ENCODE assay signal across 9 cellular contexts in the genomic region with DNA sequence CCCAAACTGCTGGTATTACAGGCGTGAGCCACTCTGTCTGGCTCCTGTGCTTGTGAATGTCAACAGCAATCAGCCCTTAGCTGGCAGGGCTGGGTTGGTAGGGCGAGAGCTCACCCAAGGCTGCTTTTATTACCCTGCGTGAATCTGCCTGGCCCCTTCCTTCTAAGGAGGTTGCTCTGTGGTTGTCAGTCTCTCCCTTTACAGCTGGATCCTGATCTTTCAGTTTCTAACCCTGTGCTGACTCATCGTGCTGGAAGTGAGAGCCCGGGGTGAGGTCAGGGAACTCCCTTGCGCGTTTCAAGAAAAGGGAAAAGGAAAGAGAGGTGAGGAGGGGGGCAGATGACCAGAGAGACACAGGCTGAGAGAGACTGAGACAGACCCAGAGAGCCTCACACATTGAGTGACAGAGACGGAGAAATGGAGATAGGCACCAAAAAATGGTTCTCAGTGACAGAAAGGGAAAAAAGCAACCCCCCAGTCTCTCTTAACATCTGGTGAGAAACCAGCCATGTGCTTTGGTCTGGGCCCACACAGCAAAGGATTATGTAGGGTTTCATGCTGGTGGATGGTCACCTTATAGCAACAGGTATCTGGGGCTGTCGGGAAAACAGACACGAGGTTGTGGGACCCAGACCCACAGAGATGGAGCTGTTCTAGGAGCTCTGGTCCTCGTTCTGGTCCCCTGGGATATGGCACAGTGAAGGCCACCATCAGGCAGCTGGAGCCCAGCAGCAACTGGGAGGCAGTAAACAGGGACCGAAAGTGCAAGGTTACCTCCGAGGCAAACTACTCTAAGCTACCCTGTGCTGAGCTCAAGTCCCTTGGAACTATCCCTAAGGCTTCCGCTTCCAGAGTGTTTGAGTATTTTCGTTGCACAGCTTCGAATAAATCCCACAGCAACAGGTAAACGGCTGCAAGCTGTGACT. TPM values are rescaled to one million over a fixed set of nuclear protein-coding genes. Genes with fewer than 3 reads are reported as not detected.
DNase-seq lines count a peak whose midpoint lies in the region; ATAC-seq, FAIRE-seq and TF ChIP-seq lines count a peak whose summit lies in the region.
"Had no signal": no experiment of that assay in that cellular context is flagged by ENCODE, and none has a peak within 500 bp of the region (broad histone marks: within the 10 kb centered on the region; RNA-seq: fewer than 3 reads in every experiment).

No MANE protein-coding gene starts in this region.

- H3K27ac Mint-ChIP-seq in activated CD4-positive, alpha-beta T cell treated with anti-CD3 and anti-CD28 coated beads for 36 hours, result peak overlapping the region; percentile 56
- peak overlapping the region; percentile 66 for H3K27ac Mint-ChIP-seq in activated T-helper 1 cell treated with anti-CD3 and anti-CD28 coated beads, Interleukin-12 subunit alpha, Interleukin-12 subunit beta, Interleukin-2, Interleukin-4 antibody, amounts not matched to agents 30 ng/mL and 10 ng/mL and 1 ng/mL, durations not matched to agents 14 hours and 24 hours and 36 hours

- peak overlapping the region; percentile 86 for H3K4ac ChIP-seq in IMR-90 (ENCODE audit: low read depth, low read length)

- H3K27me3 Mint-ChIP-seq in activated CD4-positive, alpha-beta T cell treated with anti-CD3 and anti-CD28 coated beads for 36 hours, result peaks cover 2% of the 10 kb centered on the region
- H3K27me3 Mint-ChIP-seq in activated T-helper 1 cell treated with anti-CD3 and anti-CD28 coated beads, Interleukin-12 subunit alpha, Interleukin-12 subunit beta, Interleukin-2, Interleukin-4 antibody, amounts not matched to agents 30 ng/mL and 10 ng/mL and 1 ng/mL, durations not matched to agents 14 hours and 24 hours and 36 hours (ENCODE audit: insufficient read depth), result no peaks in the 10 kb centered on the region

- H2BK5ac ChIP-seq in IMR-90 (ENCODE audit: low read depth, low read length, poor library complexity, severe bottlenecking), result peak overlapping the region; percentile 51

- H3K9me1 ChIP-seq in IMR-90 (ENCODE audit: insufficient read depth, low read length), result peaks cover 14% of the 10 kb centered on the region

- intact Hi-C loops in activated CD4-positive, alpha-beta T cell treated with anti-CD3 and anti-CD28 coated beads for 36 hours (cut with DNase I, micrococcal nuclease), result loop anchor here in 1 of 2 experiments (10.0 kb wide), 1 partner anchor 215 kb away; a partner anchor contains a TSS
- intact Hi-C loops in IMR-90 (cut with micrococcal nuclease), result no loop called here
- intact Hi-C loops in activated T-helper 1 cell treated with anti-CD3 and anti-CD28 coated beads, Interleukin-12 subunit alpha, Interleukin-12 subunit beta, Interleukin-2, Interleukin-4 antibody, amounts not matched to agents 30 ng/mL and 10 ng/mL and 1 ng/mL, durations not matched to agents 14 hours and 24 hours and 36 hours (cut with micrococcal nuclease), result loop anchor here (1.0 kb wide), 3 partner anchors 17 to 136 kb away; no protein-coding TSS in a partner anchor

- no TSS peak for BruUV-seq in IMR-90 (replicated peaks; lab: Mats Ljungman, UMichigan)

- H3K23ac ChIP-seq in IMR-90 (ENCODE audit: low read depth, low read length), result peak overlapping the region; percentile 62; the same call in 1 of the 2 replicates

- H4K20me1 ChIP-seq in IMR-90 (ENCODE audit: insufficient read depth, low read length), result no peaks in the 10 kb centered on the region

- peak overlapping the region; percentile 82; the same call in 1 of the 3 replicates for H2BK15ac ChIP-seq in IMR-90 (ENCODE audit: low read depth, low read length)

- TF ChIP-seq CTCF in IMR-90 (conservative IDR thresholded peaks at IDR 0.05; ENCODE audit: low read depth, low read length) (no peak), right atrium auricular region (IDR thresholded peaks at IDR 0.05) (no peak)

- H3K14ac ChIP-seq in IMR-90 (replicated peaks; ENCODE audit: low read depth, low read length), result peak overlapping the region; percentile 80

- H4K8ac ChIP-seq in IMR-90 (ENCODE audit: low read depth in 2 of 2, low read length in 2 of 2), result peak overlapping the region; percentile 32 to 90; a peak in 2 of 4 replicates

- H3K36me3 ChIP-seq in IMR-90 (ENCODE audit: control insufficient read depth, insufficient read depth, low read length), result no peaks in the 10 kb centered on the region
- peaks cover 3% of the 10 kb centered on the region for H3K36me3 ChIP-seq in right atrium auricular region
- H3K36me3 ChIP-seq in small intestine (ENCODE audit: control insufficient read depth in 2 of 2, insufficient read depth in 2 of 2, low read length in 2 of 2), result no peaks in the 10 kb centered on the region

- dilution Hi-C loops in IMR-90 (cut with HindIII; ENCODE audit: low sequenced_read_pairs, unreplicated experiment), result no loop called here

- peak overlapping the region; percentile 69 for H2AK9ac ChIP-seq in IMR-90 (replicated peaks; ENCODE audit: low read depth, low read length, poor library complexity)

- DNase-seq in activated CD4-positive, alpha-beta T cell treated with anti-CD3 and anti-CD28 coated beads for 36 hours, result peak; percentile 63
- no peak for DNase-seq in activated CD4-positive, alpha-beta T cell treated with anti-CD3 and anti-CD28 coated beads, Interleukin-2, amount 50 U/mL, for 4 hours
- DNase-seq in IMR-90, result peak; percentile 86
- DNase-seq in activated T-helper 1 cell treated with anti-CD3 and anti-CD28 coated beads, Interleukin-12 subunit alpha, Interleukin-12 subunit beta, Interleukin-2, Interleukin-4 antibody, amounts not matched to agents 30 ng/mL and 10 ng/mL and 1 ng/mL, durations not matched to agents 14 hours and 24 hours and 36 hours (ENCODE audit: low spot score), result peak; percentile 52
- DNase-seq in right atrium auricular region (ENCODE audit: low spot score), result peak; percentile 79
- DNase-seq in small intestine, result peak; percentile 93

- TF ChIP-seq RAD21 in IMR-90 (IDR thresholded peaks at IDR 0.05; ENCODE audit: low read length), result no peak

- peak overlapping the region; percentile 68 for H4K91ac ChIP-seq in IMR-90 (ENCODE audit: insufficient read depth, low read depth, low read length)

- H3K18ac ChIP-seq in IMR-90 (ENCODE audit: low read depth, low read length), result peak overlapping the region; percentile 31; the same call in 1 of the 2 replicates

- H3K4me3 Mint-ChIP-seq in activated CD4-positive, alpha-beta T cell treated with anti-CD3 and anti-CD28 coated beads for 36 hours, result no peak overlapping the region
- H3K4me3 Mint-ChIP-seq in activated T-helper 1 cell treated with anti-CD3 and anti-CD28 coated beads, Interleukin-12 subunit alpha, Interleukin-12 subunit beta, Interleukin-2, Interleukin-4 antibody, amounts not matched to agents 30 ng/mL and 10 ng/mL and 1 ng/mL, durations not matched to agents 14 hours and 24 hours and 36 hours, result peak overlapping the region; percentile 38

- no peaks in the 10 kb centered on the region for H3K9me3 ChIP-seq in IMR-90 (ENCODE audit: control insufficient read depth, insufficient read depth, low read length)
- H3K9me3 ChIP-seq in right atrium auricular region, result no peaks in the 10 kb centered on the region
- H3K9me3 ChIP-seq in small intestine (ENCODE audit: control insufficient read depth, low read depth), result no peaks in the 10 kb centered on the region

- peak overlapping the region; percentile 16; the same call in 1 of the 2 replicates for H3K56ac ChIP-seq in IMR-90 (ENCODE audit: extremely low read depth, insufficient read depth, low read length)

- H3K27me3 ChIP-seq in IMR-90 (ENCODE audit: control insufficient read depth, insufficient read depth, low read length), result no peaks in the 10 kb centered on the region
- H3K27me3 ChIP-seq in right atrium auricular region, result no peaks in the 10 kb centered on the region
- no peaks in the 10 kb centered on the region for H3K27me3 ChIP-seq in small intestine (ENCODE audit: control insufficient read depth in 2 of 2, insufficient read depth in 2 of 2, low read length in 2 of 2)

- POLR2A ChIA-PET in activated CD4-positive, alpha-beta T cell treated with anti-CD3 and anti-CD28 coated beads for 36 hours (lab: Charles Lee), result no interaction called here
- POLR2A ChIA-PET in IMR-90 (lab: Charles Lee; ENCODE audit: unreplicated experiment), result no interaction called here

- no peak overlapping the region for H3K9ac ChIP-seq in IMR-90 (ENCODE audit: low read depth, low read length)

- no peaks in the 10 kb centered on the region; a peak in 1 of 4 replicates for H3K79me1 ChIP-seq in IMR-90 (ENCODE audit: low read depth in 1 of 2, low read length in 2 of 2)

- no peak for FAIRE-seq in small intestine (lab: Jason Lieb, UNC)

- peaks cover 28% of the 10 kb centered on the region for H3K4me1 Mint-ChIP-seq in activated CD4-positive, alpha-beta T cell treated with anti-CD3 and anti-CD28 coated beads for 36 hours
- H3K4me1 Mint-ChIP-seq in activated T-helper 1 cell treated with anti-CD3 and anti-CD28 coated beads, Interleukin-12 subunit alpha, Interleukin-12 subunit beta, Interleukin-2, Interleukin-4 antibody, amounts not matched to agents 30 ng/mL and 10 ng/mL and 1 ng/mL, durations not matched to agents 14 hours and 24 hours and 36 hours (ENCODE audit: low read depth), result peaks cover 61% of the 10 kb centered on the region

- H2BK120ac ChIP-seq in IMR-90 (ENCODE audit: low read depth, low read length), result peak overlapping the region; percentile 80

- no peaks in the 10 kb centered on the region for H3K9me3 Mint-ChIP-seq in activated CD4-positive, alpha-beta T cell treated with anti-CD3 and anti-CD28 coated beads for 36 hours (ENCODE audit: low read depth)
- no peaks in the 10 kb centered on the region for H3K9me3 Mint-ChIP-seq in activated T-helper 1 cell treated with anti-CD3 and anti-CD28 coated beads, Interleukin-12 subunit alpha, Interleukin-12 subunit beta, Interleukin-2, Interleukin-4 antibody, amounts not matched to agents 30 ng/mL and 10 ng/mL and 1 ng/mL, durations not matched to agents 14 hours and 24 hours and 36 hours

- CTCF ChIA-PET in activated CD4-positive, alpha-beta T cell treated with anti-CD3 and anti-CD28 coated beads for 36 hours (lab: Charles Lee), result interaction anchor here (0.5 to 0.9 kb wide), 3 partner anchors 25 to 413 kb away, joined by 3 to 4 read pairs (median 3); no protein-coding TSS in a partner anchor
- CTCF ChIA-PET in IMR-90 (lab: Yijun Ruan, JAX), result no interaction called here

- H2AK5ac ChIP-seq in IMR-90 (ENCODE audit: low read depth, low read length), result peak overlapping the region; percentile 90

- H3K4me1 ChIP-seq in IMR-90 (ENCODE audit: control insufficient read depth, insufficient read depth, low read length), result peaks cover 14% of the 10 kb centered on the region
- peaks cover 0 to 42% of the 10 kb centered on the region in 2 donors for H3K4me1 ChIP-seq in right atrium auricular region
- H3K4me1 ChIP-seq in small intestine (ENCODE audit: control insufficient read depth in 2 of 2, insufficient read depth in 1 of 2, low read depth in 1 of 2, low read length in 1 of 2), result peaks cover 6 to 10% of the 10 kb centered on the region in 2 donors

- H2BK20ac ChIP-seq in IMR-90 (ENCODE audit: low read depth, low read length), result peak overlapping the region; percentile 80

- peak overlapping the region; percentile 82 for H2AFZ ChIP-seq in IMR-90 (replicated peaks; ENCODE audit: low read length, poor library complexity)

- H3K27ac ChIP-seq in IMR-90 (ENCODE audit: insufficient read depth, low read length) (peak overlapping the region; percentile 37; the same call in 1 of the 2 replicates), right atrium auricular region (peak overlapping the region; percentile 64 to 72), small intestine (ENCODE audit: low read depth in 1 of 2, low read length in 1 of 2) (peak overlapping the region; percentile 45 to 85)
- H3K27ac ChIP-seq: C4-2B had no signal

- H3K4me2 ChIP-seq in IMR-90 (ENCODE audit: low read depth, low read length), result peak overlapping the region; percentile 33

- in situ Hi-C loops in IMR-90 (cut with MboI; ENCODE audit: low sequenced_read_pairs), result loop anchor here (10.0 kb wide), 1 partner anchor 295 kb away; no protein-coding TSS in a partner anchor

- H4K5ac ChIP-seq in IMR-90 (ENCODE audit: low read depth, low read length), result peak overlapping the region; percentile 50; the same call in 1 of the 2 replicates

- peak; percentile 78 for ATAC-seq in activated CD4-positive, alpha-beta T cell treated with anti-CD3 and anti-CD28 coated beads for 36 hours
- ATAC-seq in IMR-90 (ENCODE audit: low read depth) (peak; percentile 81), GM19324 (IDR thresholded peaks at IDR 0.05; ENCODE audit: low FRiP score, unreplicated experiment) (no peak), HG03280 (IDR thresholded peaks at IDR 0.05; ENCODE audit: unreplicated experiment) (no peak)

- 89% methylated on average over 7 of the region's 17 CpGs; no CpG with 5 or more reads in 1 of the 2 experiments for WGBS in IMR-90 (ENCODE audit: extremely low coverage in 2 of 2, insufficient read length in 1 of 2), 2 experiments
- 37 to 50% (median 49%) methylated on average over 17 of the region's 17 CpGs for WGBS in small intestine, 3 donors

- no peak for TF ChIP-seq POLR2A in IMR-90 (IDR thresholded peaks at IDR 0.05; ENCODE audit: low read depth, low read length)

- H3K4me3 ChIP-seq in IMR-90 (ENCODE audit: insufficient read depth, low read depth, low read length) (no peak overlapping the region), right atrium auricular region (peak overlapping the region in 1 of 2 donors; percentile 8), small intestine (ENCODE audit: low read depth in 1 of 2, low read length in 2 of 2) (no peak overlapping the region)

- H3K36me3 Mint-ChIP-seq in activated CD4-positive, alpha-beta T cell treated with anti-CD3 and anti-CD28 coated beads for 36 hours (ENCODE audit: low read depth), result no peaks in the 10 kb centered on the region
- peaks cover 1% of the 10 kb centered on the region for H3K36me3 Mint-ChIP-seq in activated T-helper 1 cell treated with anti-CD3 and anti-CD28 coated beads, Interleukin-12 subunit alpha, Interleukin-12 subunit beta, Interleukin-2, Interleukin-4 antibody, amounts not matched to agents 30 ng/mL and 10 ng/mL and 1 ng/mL, durations not matched to agents 14 hours and 24 hours and 36 hours (ENCODE audit: low read depth)

RNA-seq across cellular contexts. Expression of a gene that starts 2.5 kb away (rescaled TPM):
- total RNA-seq in activated CD4-positive, alpha-beta T cell treated with anti-CD3 and anti-CD28 coated beads for 36 hours, result under 1 TPM; 0.12 to 0.32 TPM
- total RNA-seq in IMR-90 (2012; rRNA removed), result 0.56 and 1.3 TPM in 2 replicates
- polyA plus RNA-seq in IMR-90 (2012; rRNA removed), result 3.6 and 4.0 TPM in 2 replicates
- 4.2 and 4.4 TPM in 2 replicates for polyA plus RNA-seq in IMR-90 (2012; cell fraction: cytosol; rRNA removed)
- 1.8 and 2.1 TPM in 2 replicates for polyA plus RNA-seq in IMR-90 (2012; cell fraction: nucleus; rRNA removed; ENCODE audit: low replicate concordance)
- 0.23 and 0.34 TPM in 2 replicates for total RNA-seq in activated T-helper 1 cell treated with anti-CD3 and anti-CD28 coated beads, Interleukin-12 subunit alpha, Interleukin-12 subunit beta, Interleukin-2, Interleukin-4 antibody, amounts not matched to agents 30 ng/mL and 10 ng/mL and 1 ng/mL, durations not matched to agents 14 hours and 24 hours and 36 hours
- total RNA-seq in right atrium auricular region, result 10 to 100 TPM; 28.7 to 38.2 TPM
- polyA plus RNA-seq in small intestine, result 10 to 100 TPM in 2 of 3 donors, 1 to 10 TPM in 1; 8.7 to 19.6 (median 12.7) TPM

RNA-seq across cellular contexts. Expression of a gene that starts 17.8 kb away (rescaled TPM):
- 100 to 1,000 TPM; 134 to 137 TPM for total RNA-seq in activated CD4-positive, alpha-beta T cell treated with anti-CD3 and anti-CD28 coated beads for 36 hours
- total RNA-seq in IMR-90 (2012; rRNA removed) (118 and 142 TPM in 2 replicates), right atrium auricular region (10 to 100 TPM; 13.2 to 33.5 TPM)
- polyA plus RNA-seq in IMR-90 (2012; rRNA removed) (113 and 120 TPM in 2 replicates), small intestine (10 to 100 TPM; 37.1 to 68.3 (median 60.8) TPM)
- polyA plus RNA-seq in IMR-90 (2012; cell fraction: cytosol; rRNA removed), result 91.4 and 114 TPM in 2 replicates
- 98.2 and 133 TPM in 2 replicates for polyA plus RNA-seq in IMR-90 (2012; cell fraction: nucleus; rRNA removed; ENCODE audit: low replicate concordance)
- 168 and 169 TPM in 2 replicates for total RNA-seq in activated T-helper 1 cell treated with anti-CD3 and anti-CD28 coated beads, Interleukin-12 subunit alpha, Interleukin-12 subunit beta, Interleukin-2, Interleukin-4 antibody, amounts not matched to agents 30 ng/mL and 10 ng/mL and 1 ng/mL, durations not matched to agents 14 hours and 24 hours and 36 hours

RNA-seq across cellular contexts. Expression of a gene that starts 26.1 kb away (rescaled TPM):
- total RNA-seq in activated CD4-positive, alpha-beta T cell treated with anti-CD3 and anti-CD28 coated beads for 36 hours, result 1 to 10 TPM; 3.6 to 4.3 TPM
- total RNA-seq in IMR-90 (2012; rRNA removed) (6.8 and 6.9 TPM in 2 replicates), right atrium auricular region (1 to 10 TPM; 4.0 to 9.1 TPM)
- polyA plus RNA-seq in IMR-90 (2012; rRNA removed) (5.7 and 7.8 TPM in 2 replicates), small intestine (1 to 10 TPM in 2 of 3 donors, under 1 TPM in 1; 0.54 to 2.2 (median 2.1) TPM)
- polyA plus RNA-seq in IMR-90 (2012; cell fraction: cytosol; rRNA removed), result 4.7 and 9.9 TPM in 2 replicates
- polyA plus RNA-seq in IMR-90 (2012; cell fraction: nucleus; rRNA removed; ENCODE audit: low replicate concordance), result 2.5 and 5.2 TPM in 2 replicates
- total RNA-seq in activated T-helper 1 cell treated with anti-CD3 and anti-CD28 coated beads, Interleukin-12 subunit alpha, Interleukin-12 subunit beta, Interleukin-2, Interleukin-4 antibody, amounts not matched to agents 30 ng/mL and 10 ng/mL and 1 ng/mL, durations not matched to agents 14 hours and 24 hours and 36 hours, result 8.2 and 8.3 TPM in 2 replicates

RNA-seq across cellular contexts. Expression of a gene that starts 35.1 kb away (rescaled TPM):
- total RNA-seq in activated CD4-positive, alpha-beta T cell treated with anti-CD3 and anti-CD28 coated beads for 36 hours, result not detected
- not detected in 2 replicates for total RNA-seq in IMR-90 (2012; rRNA removed)
- not detected in 2 replicates for polyA plus RNA-seq in IMR-90 (2012; rRNA removed)
- 0.03 and 0.07 TPM in 2 replicates for polyA plus RNA-seq in IMR-90 (2012; cell fraction: cytosol; rRNA removed)
- polyA plus RNA-seq in IMR-90 (2012; cell fraction: nucleus; rRNA removed; ENCODE audit: low replicate concordance), result 0.15 TPM in 1 of 2 replicates, not detected in the other
- not detected in 2 replicates for total RNA-seq in activated T-helper 1 cell treated with anti-CD3 and anti-CD28 coated beads, Interleukin-12 subunit alpha, Interleukin-12 subunit beta, Interleukin-2, Interleukin-4 antibody, amounts not matched to agents 30 ng/mL and 10 ng/mL and 1 ng/mL, durations not matched to agents 14 hours and 24 hours and 36 hours
- total RNA-seq in right atrium auricular region, result 1 to 10 TPM in 1 of 2 donors, under 1 TPM in 1; 0.33 to 1.7 TPM
- 10 to 100 TPM; 11.1 to 89.5 (median 68.6) TPM for polyA plus RNA-seq in small intestine

RNA-seq across cellular contexts. Expression of a gene that starts 58.2 kb away (rescaled TPM):
- total RNA-seq in activated CD4-positive, alpha-beta T cell treated with anti-CD3 and anti-CD28 coated beads for 36 hours, result 1 to 10 TPM; 7.8 to 8.5 TPM
- 12.2 and 14.9 TPM in 2 replicates for total RNA-seq in IMR-90 (2012; rRNA removed)
- 14.3 and 14.9 TPM in 2 replicates for polyA plus RNA-seq in IMR-90 (2012; rRNA removed)
- polyA plus RNA-seq in IMR-90 (2012; cell fraction: cytosol; rRNA removed), result 8.3 and 15.5 TPM in 2 replicates
- polyA plus RNA-seq in IMR-90 (2012; cell fraction: nucleus; rRNA removed; ENCODE audit: low replicate concordance), result 12.1 and 17.7 TPM in 2 replicates
- 9.6 and 9.8 TPM in 2 replicates for total RNA-seq in activated T-helper 1 cell treated with anti-CD3 and anti-CD28 coated beads, Interleukin-12 subunit alpha, Interleukin-12 subunit beta, Interleukin-2, Interleukin-4 antibody, amounts not matched to agents 30 ng/mL and 10 ng/mL and 1 ng/mL, durations not matched to agents 14 hours and 24 hours and 36 hours
- 1 to 10 TPM; 1.8 to 4.9 TPM for total RNA-seq in right atrium auricular region
- 1 to 10 TPM; 4.3 to 9.4 (median 6.0) TPM for polyA plus RNA-seq in small intestine

Comparison
In these comparisons a context has a peak if more than half of its experiments do, and no peak if none do; other contexts are left out.
1. DNase-seq: peak in activated CD4-positive, alpha-beta T cell treated with anti-CD3 and anti-CD28 coated beads for 36 hours (single experiment), IMR-90 (single experiment), activated T-helper 1 cell treated with anti-CD3 and anti-CD28 coated beads, Interleukin-12 subunit alpha, Interleukin-12 subunit beta, Interleukin-2, Interleukin-4 antibody, amounts not matched to agents 30 ng/mL and 10 ng/mL and 1 ng/mL, durations not matched to agents 14 hours and 24 hours and 36 hours (single experiment), right atrium auricular region (single experiment) and small intestine (single experiment); none in activated CD4-positive, alpha-beta T cell treated with anti-CD3 and anti-CD28 coated beads, Interleukin-2, amount 50 U/mL, for 4 hours (0 of 2).
2. ATAC-seq: peak in activated CD4-positive, alpha-beta T cell treated with anti-CD3 and anti-CD28 coated beads for 36 hours (single experiment) and IMR-90 (single experiment); none in GM19324 (single experiment) and HG03280 (single experiment).
3. RNA of a gene that starts 2.5 kb away (total RNA-seq): 28.7 to 38.2 TPM in right atrium auricular region; 0.56 to 1.3 TPM in IMR-90, 0.12 to 0.32 TPM in activated CD4-positive, alpha-beta T cell treated with anti-CD3 and anti-CD28 coated beads for 36 hours and 0.23 to 0.34 TPM in activated T-helper 1 cell treated with anti-CD3 and anti-CD28 coated beads, Interleukin-12 subunit alpha, Interleukin-12 subunit beta, Interleukin-2, Interleukin-4 antibody, amounts not matched to agents 30 ng/mL and 10 ng/mL and 1 ng/mL, durations not matched to agents 14 hours and 24 hours and 36 hours; every median in the first group is over 10 times any median in the second.
4. Peak in every context shown above with its lines, with median percentiles within 50 percentile points of each other: H3K27ac ChIP-seq.